9 cellular contexts compared by ENCODE assay signal in the genomic region with DNA sequence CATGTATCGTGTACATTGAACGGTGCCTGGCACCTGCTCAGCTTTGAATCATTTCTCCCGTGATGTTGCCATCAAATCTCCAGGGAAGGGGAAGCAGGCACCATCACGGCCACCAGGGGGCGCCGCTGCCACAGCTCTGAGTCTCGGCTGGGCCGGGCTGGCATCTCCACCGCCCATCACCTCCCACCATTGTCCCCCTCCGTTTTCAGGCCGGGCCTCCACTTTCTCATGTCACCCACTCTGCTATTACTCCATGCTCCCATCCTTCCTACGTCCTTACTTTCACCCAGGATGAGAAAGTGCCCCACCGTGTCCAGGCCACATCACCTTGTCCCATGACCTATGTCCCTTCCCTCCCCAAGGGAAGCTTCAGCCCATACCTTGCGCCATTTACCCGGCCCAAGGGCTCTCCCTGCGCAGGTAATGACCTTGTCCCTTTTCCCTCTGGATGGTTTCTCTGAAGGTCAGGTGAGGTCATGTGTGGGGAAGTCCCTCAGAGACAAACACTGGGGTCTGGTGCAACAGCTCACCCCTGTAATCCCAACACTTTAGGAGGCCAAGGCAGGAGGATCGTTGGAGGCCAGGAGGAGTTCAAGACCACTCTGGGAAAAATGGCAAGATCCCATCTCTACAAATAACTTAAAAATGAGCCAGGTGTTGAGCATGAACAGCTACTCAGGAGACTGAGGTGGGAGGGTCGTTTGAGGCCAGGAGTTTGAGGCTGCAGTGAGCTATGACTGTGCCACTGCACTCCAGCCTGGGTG.
DNase-seq lines count a peak whose midpoint lies in the region; ATAC-seq and TF ChIP-seq lines count a peak whose summit lies in the region.
"Had no signal": no experiment of that assay in that cellular context is flagged by ENCODE, and none has a peak within 500 bp of the region (broad histone marks: within the 10 kb centered on the region; RNA-seq: fewer than 3 reads in every experiment).

No MANE protein-coding gene starts in this region.

- TF ChIP-seq CTCF in cardiac fibroblast (IDR thresholded peaks at IDR 0.05; ENCODE audit: low read depth, low read length), result peak; percentile 94

- no peak overlapping the region for H3K4me3 ChIP-seq in cardiac fibroblast (replicated peaks in 1 of 2; ENCODE audit: low read depth in 2 of 2, low read length in 2 of 2)
- H3K4me3 ChIP-seq: BLaER1 had no signal

- ATAC-seq in HG03108 (IDR thresholded peaks at IDR 0.05; ENCODE audit: unreplicated experiment), result peak; percentile 69
- ATAC-seq in activated CD4-positive, CD25-positive, alpha-beta regulatory T cell treated with anti-CD3 and anti-CD28 coated beads, Interleukin-2, amount 50 U/mL, for 24 hours, result peak; percentile 81 to 87

- DNase-seq in NCI-H510A treated with DMSO at 0.1 percent for 48 hours (lab: John Stamatoyannopoulos, UW), result peak; percentile 49
- no peak for DNase-seq in NCI-H510A (lab: John Stamatoyannopoulos, UW)
- DNase-seq in NCI-H2227 treated with DMSO at 0.1 percent for 48 hours (lab: John Stamatoyannopoulos, UW), result peak; percentile 67
- DNase-seq in cardiac fibroblast (ENCODE audit: low read depth in 2 of 2), result peak; percentile 67 to 74
- DNase-seq in kidney glomerular epithelial cell (lab: John Stamatoyannopoulos, UW), result peak; percentile 28
- peak; percentile 68 for DNase-seq in stimulated activated CD4-positive, alpha-beta T cell treated with anti-CD3 and anti-CD28 coated beads, Interleukin-2, amount 100 ng/mL, for 4 hours (ENCODE audit: low read depth)
